In genomic region chr3:15427981-15428380, GRCh38 we compare ENCODE assay signal across 8 cellular contexts. TPM values are rescaled to one million over a fixed set of nuclear protein-coding genes. Genes with fewer than 3 reads are reported as not detected.
DNase-seq lines count a peak whose midpoint lies in the region; ATAC-seq and TF ChIP-seq lines count a peak whose summit lies in the region.

No MANE protein-coding gene starts in this region.

- peak overlapping the region; percentile 89 to 97 (median 94) for H3K27ac Mint-ChIP-seq in CD8-positive, alpha-beta memory T cell
- H3K27ac Mint-ChIP-seq in neural progenitor cell, result peak overlapping the region; percentile 64

- H4K20me1 ChIP-seq in neural progenitor cell (ENCODE audit: low read depth), result peaks cover 13% of the 10 kb centered on the region

- CTCF ChIA-PET in CD8-positive, alpha-beta memory T cell (lab: Charles Lee), result no interaction called here

- peak overlapping the region; percentile 81 for H3K4me2 ChIP-seq in neural progenitor cell

- in situ Hi-C loops in GM13977 (cut with MboI; ENCODE audit: low pct_unique_long_range_greater_than_20kb, low sequenced_read_pairs, unreplicated experiment), result loop anchor here (25.0 kb wide), 1 partner anchor 384 kb away; no protein-coding TSS in a partner anchor

- H3K9me3 ChIP-seq in CD8-positive, alpha-beta memory T cell (ENCODE audit: low read length), result no peaks in the 10 kb centered on the region
- H3K9me3 ChIP-seq in RWPE2 (ENCODE audit: severe bottlenecking) (no peaks in the 10 kb centered on the region), neural progenitor cell (ENCODE audit: low read depth) (no peaks in the 10 kb centered on the region)

- peak overlapping the region; percentile 95 for H2AFZ ChIP-seq in neural progenitor cell (replicated peaks)

- ATAC-seq in RWPE2 (ENCODE audit: low read depth) (peak; percentile 6; the same call in 2 of the 3 replicates), GM21515 (IDR thresholded peaks at IDR 0.05; ENCODE audit: unreplicated experiment) (no peak)

- no peaks in the 10 kb centered on the region for H3K27me3 ChIP-seq in CD8-positive, alpha-beta memory T cell (ENCODE audit: insufficient read depth, low read length, poor library complexity, severe bottlenecking)
- H3K27me3 ChIP-seq in RWPE2 (ENCODE audit: insufficient read depth, poor library complexity, severe bottlenecking), result no peaks in the 10 kb centered on the region
- no peaks in the 10 kb centered on the region for H3K27me3 ChIP-seq in neural progenitor cell

- H3K4me1 ChIP-seq in CD8-positive, alpha-beta memory T cell (ENCODE audit: insufficient read depth, low read length), result peaks cover 35% of the 10 kb centered on the region
- peaks cover 10% of the 10 kb centered on the region for H3K4me1 ChIP-seq in RWPE2 (ENCODE audit: insufficient read depth, poor library complexity, severe bottlenecking)
- peaks cover 17% of the 10 kb centered on the region for H3K4me1 ChIP-seq in neural progenitor cell

- TF ChIP-seq POLR2A in erythroblast (IDR thresholded peaks at IDR 0.05; ENCODE audit: low read length), result no peak

- no peak for DNase-seq in CD8-positive, alpha-beta memory T cell
- DNase-seq in RWPE2 (ENCODE audit: low spot score) (no peak), erythroblast (lab: John Stamatoyannopoulos, UW) (peak; percentile 23 to 54), neural progenitor cell (ENCODE audit: low spot score) (peak; percentile 6), GM13977 (ENCODE audit: low spot score) (no peak), SKM-1 (lab: John Stamatoyannopoulos, UW; ENCODE audit: unreplicated experiment) (no peak), NAMALWA (ENCODE audit: low spot score) (no peak)

- peaks cover 15% of the 10 kb centered on the region for H3K36me3 ChIP-seq in CD8-positive, alpha-beta memory T cell (ENCODE audit: insufficient read depth, low read length)
- H3K36me3 ChIP-seq in RWPE2 (ENCODE audit: low read depth) (peaks cover 70% of the 10 kb centered on the region), neural progenitor cell (no peaks in the 10 kb centered on the region)

- H3K36me3 Mint-ChIP-seq in CD8-positive, alpha-beta memory T cell, result peaks cover 4 to 64% (median 5%) of the 10 kb centered on the region in 3 donors
- peaks cover 9% of the 10 kb centered on the region for H3K36me3 Mint-ChIP-seq in neural progenitor cell

- no peaks in the 10 kb centered on the region for H3F3A ChIP-seq in neural progenitor cell (ENCODE audit: low read depth)

- peak overlapping the region; percentile 92 for H3K9ac ChIP-seq in neural progenitor cell

- H3K27me3 Mint-ChIP-seq in CD8-positive, alpha-beta memory T cell, result no peaks in the 10 kb centered on the region
- H3K27me3 Mint-ChIP-seq in neural progenitor cell (ENCODE audit: insufficient read depth, low read depth), result no peaks in the 10 kb centered on the region

- no peak for TF ChIP-seq CTCF in RWPE2 (IDR thresholded peaks at IDR 0.05; ENCODE audit: poor library complexity, severe bottlenecking)
- TF ChIP-seq CTCF in neural progenitor cell (IDR thresholded peaks at IDR 0.05), result no peak
- no peak for TF ChIP-seq CTCF in GM13977 (IDR thresholded peaks at IDR 0.05; ENCODE audit: extremely low read depth, insufficient read depth, missing control alignments)

- H3K79me2 ChIP-seq in neural progenitor cell (ENCODE audit: low read depth), result peaks cover 69% of the 10 kb centered on the region

- POLR2A ChIA-PET in CD8-positive, alpha-beta memory T cell (lab: Charles Lee), result interaction anchor here (0.6 to 0.9 kb wide), 3 partner anchors 174 to 329 kb away, joined by 3 read pairs; partner anchors contain the start of gene CAPN7

- no peaks in the 10 kb centered on the region for H3K9me3 Mint-ChIP-seq in CD8-positive, alpha-beta memory T cell
- no peaks in the 10 kb centered on the region for H3K9me3 Mint-ChIP-seq in neural progenitor cell

- H3K27ac ChIP-seq in CD8-positive, alpha-beta memory T cell (ENCODE audit: low read depth, low read length), result peak overlapping the region; percentile 82
- H3K27ac ChIP-seq in RWPE2 (ENCODE audit: poor library complexity, severe bottlenecking) (peak overlapping the region; percentile 31), neural progenitor cell (no peak overlapping the region)

- peak overlapping the region; percentile 96 for H3K4me3 ChIP-seq in CD8-positive, alpha-beta memory T cell (ENCODE audit: low read length)
- H3K4me3 ChIP-seq in RWPE2 (ENCODE audit: severe bottlenecking) (peak overlapping the region; percentile 86), neural progenitor cell (peak overlapping the region; percentile 99)

- peak overlapping the region; percentile 85 to 97 (median 93) for H3K4me3 Mint-ChIP-seq in CD8-positive, alpha-beta memory T cell
- peak overlapping the region; percentile 97 for H3K4me3 Mint-ChIP-seq in neural progenitor cell

- H3K4me1 Mint-ChIP-seq in CD8-positive, alpha-beta memory T cell, result peaks cover 61 to 74% (median 69%) of the 10 kb centered on the region in 3 donors
- H3K4me1 Mint-ChIP-seq in neural progenitor cell, result peaks cover 34% of the 10 kb centered on the region

RNA-seq across cellular contexts. Expression of gene EAF1, which starts 0.6 kb away (rescaled TPM):
- total RNA-seq in CD8-positive, alpha-beta memory T cell, result 10 to 100 TPM; 25.8 to 26.8 TPM
- polyA plus RNA-seq in CD8-positive, alpha-beta memory T cell, result 21.2 TPM
- 34.2 and 36.8 TPM in 2 replicates for total RNA-seq in neural progenitor cell (ENCODE audit: low replicate concordance)

RNA-seq across cellular contexts. Expression of gene METTL6, which starts 0.6 kb away (rescaled TPM):
- 10 to 100 TPM; 23.2 to 24.4 TPM for total RNA-seq in CD8-positive, alpha-beta memory T cell
- polyA plus RNA-seq in CD8-positive, alpha-beta memory T cell, result 15.4 TPM
- 34.9 TPM in 2 replicates for total RNA-seq in neural progenitor cell (ENCODE audit: low replicate concordance)

Comparison
In these comparisons a context has a peak if more than half of its experiments do, and no peak if none do; other contexts are left out.
1. DNase-seq: peak in erythroblast (2 of 2) and neural progenitor cell (single experiment); none in CD8-positive, alpha-beta memory T cell (0 of 5), RWPE2 (single experiment), GM13977 (single experiment), SKM-1 (single experiment) and NAMALWA (single experiment).
2. Peak in every context shown above with its lines, with median percentiles within 50 percentile points of each other: H3K4me3 ChIP-seq.